In the genomic region with DNA sequence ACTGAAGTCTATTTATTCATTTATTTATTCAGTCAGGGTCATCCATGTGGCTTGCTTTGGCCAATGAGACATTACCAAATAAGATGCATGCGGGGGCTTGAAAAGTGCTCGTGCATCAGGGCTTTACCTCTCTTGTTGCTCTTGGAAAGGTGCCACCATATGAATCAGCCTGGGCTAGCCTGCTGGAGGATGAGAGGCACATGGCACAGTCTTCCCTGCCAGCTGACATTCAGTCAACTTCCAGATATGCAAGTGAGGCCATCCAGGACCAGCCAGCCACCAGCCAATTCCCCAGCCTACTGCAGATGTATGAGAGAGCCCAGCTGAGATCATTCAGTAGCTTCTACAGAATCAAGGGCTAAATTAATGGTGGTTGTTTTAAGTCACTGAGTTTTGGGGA, we compare ENCODE assay signal across 19 cellular contexts.
DNase-seq lines count a peak whose midpoint lies in the region; ATAC-seq and TF ChIP-seq lines count a peak whose summit lies in the region.
"Had no signal": no experiment of that assay in that cellular context is flagged by ENCODE, and none has a peak within 500 bp of the region (broad histone marks: within the 10 kb centered on the region; RNA-seq: fewer than 3 reads in every experiment).

No MANE protein-coding gene starts in this region.

- WGBS in upper lobe of left lung, 2 donors, result 79 to 89% methylated on average over 2 of the region's 2 CpGs

- CTCF ChIA-PET in naive thymus-derived CD4-positive, alpha-beta T cell (lab: Charles Lee), result no interaction called here
- CTCF ChIA-PET in CD4-positive, alpha-beta memory T cell (lab: Charles Lee; ENCODE audit: partially characterized antibody), result no interaction called here

- H3K4me1 ChIP-seq in foreskin keratinocyte, result no peaks in the 10 kb centered on the region
- H3K4me1 ChIP-seq in upper lobe of left lung, result no peaks in the 10 kb centered on the region
- H3K4me1 ChIP-seq in naive thymus-derived CD4-positive, alpha-beta T cell (ENCODE audit: control insufficient read depth in 2 of 2, insufficient read depth in 2 of 2, low read length in 2 of 2), result no peaks in the 10 kb centered on the region
- H3K4me1 ChIP-seq in CD4-positive, alpha-beta memory T cell (ENCODE audit: insufficient read depth, low read length), result no peaks in the 10 kb centered on the region
- H3K4me1 ChIP-seq: body of pancreas, left ventricle myocardium inferior, right lobe of liver, vagina had no signal

- peaks cover 5 to 51% (median 42%) of the 10 kb centered on the region in 5 donors for H3K27me3 Mint-ChIP-seq in naive thymus-derived CD4-positive, alpha-beta T cell
- peaks cover 10 to 18% of the 10 kb centered on the region in 2 donors for H3K27me3 Mint-ChIP-seq in CD4-positive, alpha-beta memory T cell

- DNase-seq in DMS 273 (lab: John Stamatoyannopoulos, UW; ENCODE audit: unreplicated experiment) (peak; percentile 96), LHCN-M2 (ENCODE audit: low read depth) (peak; percentile 8), T1000 (lab: John Stamatoyannopoulos, UW) (peak; percentile 3), foreskin keratinocyte (peak; percentile 68 to 79), upper lobe of left lung (no peak), foreskin melanocyte (no peak)
- DNase-seq in naive thymus-derived CD4-positive, alpha-beta T cell, result no peak
- DNase-seq in CD4-positive, alpha-beta memory T cell, result no peak
- DNase-seq: activated gamma-delta T cell treated with Interleukin-2 at 50 U/mL for 16 hours; body of pancreas; DND-41; GOT3; left ventricle myocardium inferior; natural killer cell; right lobe of liver; stimulated activated CD4-positive, alpha-beta T cell treated with anti-CD3 and anti-CD28 coated beads, Interleukin-4, amount 100 ng/mL, for 24 hours had no signal

- H3K36me3 ChIP-seq in upper lobe of left lung, result no peaks in the 10 kb centered on the region
- no peaks in the 10 kb centered on the region for H3K36me3 ChIP-seq in naive thymus-derived CD4-positive, alpha-beta T cell (ENCODE audit: control insufficient read depth in 2 of 3, insufficient read depth in 3 of 3, low read length in 3 of 3)
- no peaks in the 10 kb centered on the region for H3K36me3 ChIP-seq in CD4-positive, alpha-beta memory T cell (ENCODE audit: insufficient read depth, low read length)
- H3K36me3 ChIP-seq: left ventricle myocardium inferior, right lobe of liver, vagina had no signal

- ATAC-seq in foreskin keratinocyte (peak; percentile 57), upper lobe of left lung (ENCODE audit: low FRiP score in 2 of 2) (no peak)
- no peak for ATAC-seq in naive thymus-derived CD4-positive, alpha-beta T cell
- ATAC-seq: body of pancreas; natural killer cell; right lobe of liver; stimulated activated effector memory CD8-positive, alpha-beta T cell treated with anti-CD3 and anti-CD28 coated beads, Interleukin-12 subunit alpha, Interleukin-12 subunit beta, amount 100 ng/mL, for 72 hours had no signal

- TF ChIP-seq POLR2A in upper lobe of left lung (IDR thresholded peaks at IDR 0.05), result no peak

- intact Hi-C loops in naive thymus-derived CD4-positive, alpha-beta T cell (cut with micrococcal nuclease), result no loop called here
- intact Hi-C loops in CD4-positive, alpha-beta memory T cell (cut with micrococcal nuclease), result no loop called here

- no peak overlapping the region for H3K27ac ChIP-seq in foreskin keratinocyte
- no peak overlapping the region for H3K27ac ChIP-seq in upper lobe of left lung
- no peak overlapping the region for H3K27ac ChIP-seq in naive thymus-derived CD4-positive, alpha-beta T cell (ENCODE audit: low read depth, low read length)
- no peak overlapping the region for H3K27ac ChIP-seq in CD4-positive, alpha-beta memory T cell (ENCODE audit: low read depth, low read length)
- H3K27ac ChIP-seq: body of pancreas, HL-60, left ventricle myocardium inferior, right lobe of liver, vagina had no signal

- H3K4me1 Mint-ChIP-seq in naive thymus-derived CD4-positive, alpha-beta T cell, result no peaks in the 10 kb centered on the region
- no peaks in the 10 kb centered on the region for H3K4me1 Mint-ChIP-seq in CD4-positive, alpha-beta memory T cell
- H3K4me1 Mint-ChIP-seq: natural killer cell; stimulated activated effector memory CD8-positive, alpha-beta T cell treated with anti-CD3 and anti-CD28 coated beads, Interleukin-12 subunit alpha, Interleukin-12 subunit beta, amount 100 ng/mL, for 72 hours had no signal

- peaks cover 6% of the 10 kb centered on the region for H3K27me3 ChIP-seq in foreskin keratinocyte
- H3K27me3 ChIP-seq in upper lobe of left lung, result no peaks in the 10 kb centered on the region
- no peaks in the 10 kb centered on the region for H3K27me3 ChIP-seq in naive thymus-derived CD4-positive, alpha-beta T cell (ENCODE audit: control insufficient read depth in 2 of 2, insufficient read depth in 2 of 2, low read length in 2 of 2)
- no peaks in the 10 kb centered on the region for H3K27me3 ChIP-seq in CD4-positive, alpha-beta memory T cell (ENCODE audit: insufficient read depth, low read length)
- H3K27me3 ChIP-seq: body of pancreas, right lobe of liver, vagina had no signal

- H3K36me3 Mint-ChIP-seq in naive thymus-derived CD4-positive, alpha-beta T cell, result no peaks in the 10 kb centered on the region
- no peaks in the 10 kb centered on the region for H3K36me3 Mint-ChIP-seq in CD4-positive, alpha-beta memory T cell
- H3K36me3 Mint-ChIP-seq: natural killer cell; stimulated activated effector memory CD8-positive, alpha-beta T cell treated with anti-CD3 and anti-CD28 coated beads, Interleukin-12 subunit alpha, Interleukin-12 subunit beta, amount 100 ng/mL, for 72 hours had no signal

- no peak overlapping the region for H3K4me3 Mint-ChIP-seq in naive thymus-derived CD4-positive, alpha-beta T cell
- no peak overlapping the region for H3K4me3 Mint-ChIP-seq in CD4-positive, alpha-beta memory T cell
- H3K4me3 Mint-ChIP-seq: natural killer cell; stimulated activated effector memory CD8-positive, alpha-beta T cell treated with anti-CD3 and anti-CD28 coated beads, Interleukin-12 subunit alpha, Interleukin-12 subunit beta, amount 100 ng/mL, for 72 hours had no signal

- TF ChIP-seq EP300 in upper lobe of left lung (IDR thresholded peaks at IDR 0.05), result no peak

- no peak overlapping the region for H3K27ac Mint-ChIP-seq in naive thymus-derived CD4-positive, alpha-beta T cell
- no peak overlapping the region for H3K27ac Mint-ChIP-seq in CD4-positive, alpha-beta memory T cell
- H3K27ac Mint-ChIP-seq: natural killer cell; stimulated activated effector memory CD8-positive, alpha-beta T cell treated with anti-CD3 and anti-CD28 coated beads, Interleukin-12 subunit alpha, Interleukin-12 subunit beta, amount 100 ng/mL, for 72 hours had no signal

- POLR2A ChIA-PET in naive thymus-derived CD4-positive, alpha-beta T cell (lab: Charles Lee), result no interaction called here
- POLR2A ChIA-PET in CD4-positive, alpha-beta memory T cell (lab: Charles Lee; ENCODE audit: partially characterized antibody), result no interaction called here

- peaks cover 0 to 6% (median 0%) of the 10 kb centered on the region in 11 donors for H3K9me3 Mint-ChIP-seq in naive thymus-derived CD4-positive, alpha-beta T cell
- H3K9me3 Mint-ChIP-seq in CD4-positive, alpha-beta memory T cell, result peaks cover 0 to 4% (median 0%) of the 10 kb centered on the region in 8 donors
- H3K9me3 Mint-ChIP-seq: natural killer cell; stimulated activated effector memory CD8-positive, alpha-beta T cell treated with anti-CD3 and anti-CD28 coated beads, Interleukin-12 subunit alpha, Interleukin-12 subunit beta, amount 100 ng/mL, for 72 hours had no signal

- TF ChIP-seq CTCF in foreskin keratinocyte (conservative IDR thresholded peaks at IDR 0.05) (no peak), upper lobe of left lung (IDR thresholded peaks at IDR 0.05) (no peak)

- no peaks in the 10 kb centered on the region for H3K9me3 ChIP-seq in upper lobe of left lung
- no peaks in the 10 kb centered on the region for H3K9me3 ChIP-seq in naive thymus-derived CD4-positive, alpha-beta T cell (ENCODE audit: control insufficient read depth in 2 of 3, low read length in 3 of 3)
- H3K9me3 ChIP-seq in CD4-positive, alpha-beta memory T cell (ENCODE audit: control insufficient read depth in 1 of 2, low read length in 2 of 2), result no peaks in the 10 kb centered on the region
- H3K9me3 ChIP-seq: body of pancreas, left ventricle myocardium inferior, right lobe of liver, vagina had no signal

- H3K4me3 ChIP-seq in upper lobe of left lung, result no peak overlapping the region
- no peak overlapping the region for H3K4me3 ChIP-seq in naive thymus-derived CD4-positive, alpha-beta T cell (ENCODE audit: low read length)
- H3K4me3 ChIP-seq in CD4-positive, alpha-beta memory T cell (ENCODE audit: low read length in 2 of 2), result no peak overlapping the region
- H3K4me3 ChIP-seq: body of pancreas, left ventricle myocardium inferior, right lobe of liver, vagina had no signal

Comparison
In these comparisons a context has a peak if more than half of its experiments do, and no peak if none do; other contexts are left out.
1. DNase-seq: peak in DMS 273 (single experiment), LHCN-M2 (single experiment), T1000 (single experiment) and foreskin keratinocyte (2 of 2); none in upper lobe of left lung (0 of 2), foreskin melanocyte (single experiment), naive thymus-derived CD4-positive, alpha-beta T cell (0 of 9) and CD4-positive, alpha-beta memory T cell (0 of 5).